In genomic region chr9:136673970-136674785, GRCh38 we compare ENCODE assay signal across 3 cellular contexts.
TF ChIP-seq lines count a peak whose summit lies in the region.

No MANE protein-coding gene starts in this region.

TF ChIP-seq in K562, 482 proteins besides CTCF, POLR2A, EP300 and RAD21 (continues in another document):
- TF ChIP-seq NR4A1 (CRISPR knock-in tag; IDR thresholded peaks at IDR 0.05) (no peak), NR4A1 (tag; IDR thresholded peaks at IDR 0.05) (no peak), TRIM28 (IDR thresholded peaks at IDR 0.05) (no peak), DIDO1 (tag; IDR thresholded peaks at IDR 0.05; ENCODE audit: low read depth) (no peak), NR3C1 (CRISPR knock-in tag; IDR thresholded peaks at IDR 0.05) (no peak), NCOA4 (IDR thresholded peaks at IDR 0.05; ENCODE audit: partially characterized antibody) (no peak), KDM5B (IDR thresholded peaks at IDR 0.05; ENCODE audit: insufficient replicate concordance, low read depth, low read length) (peak; percentile 31), HMGXB4 (CRISPR knock-in tag; IDR thresholded peaks at IDR 0.05) (peak; percentile 41; the same call in 1 of the 2 replicates), GATA2 (CRISPR knock-in tag; IDR thresholded peaks at IDR 0.05) (no peak), DEAF1 (CRISPR knock-in tag; IDR thresholded peaks at IDR 0.05) (no peak), NCOR1 (IDR thresholded peaks at IDR 0.05) (peak; percentile 39), ZBED1 (IDR thresholded peaks at IDR 0.05) (0 out of 2 replicates have a peak, but pooled peaks have one; percentile 13), THRB (CRISPR knock-in tag; conservative IDR thresholded peaks at IDR 0.05) (peak; percentile 39; the same call in 1 of the 2 replicates), HDAC1 (IDR thresholded peaks at IDR 0.05) (peak in 1 of 2 experiments; percentile 63; a peak in 1 of 4 replicates), PHB (CRISPR knock-in tag; IDR thresholded peaks at IDR 0.05) (no peak), HOXB6 (CRISPR knock-in tag; IDR thresholded peaks at IDR 0.05; ENCODE audit: borderline replicate concordance) (no peak), POLR2G (IDR thresholded peaks at IDR 0.05; ENCODE audit: low read depth, low read length) (peak; percentile 82), CBFA2T2 (conservative IDR thresholded peaks at IDR 0.05) (no peak), ZNF644 (tag; IDR thresholded peaks at IDR 0.05; ENCODE audit: low read depth) (no peak), CAMTA2 (CRISPR knock-in tag; conservative IDR thresholded peaks at IDR 0.05) (peak; percentile 24; the same call in 1 of the 2 replicates)

TF ChIP-seq in liver, 16 proteins besides CTCF, POLR2A, EP300 and RAD21:
- TF ChIP-seq JUND (IDR thresholded peaks at IDR 0.05) (no peak), MAX (IDR thresholded peaks at IDR 0.05) (peak; percentile 8), RXRA (IDR thresholded peaks at IDR 0.05) (peak in 1 of 2 donors; percentile 4), HNF4G (IDR thresholded peaks at IDR 0.05) (no peak), SP1 (IDR thresholded peaks at IDR 0.05) (peak; percentile 10), NR2F2 (IDR thresholded peaks at IDR 0.05) (peak; percentile 90), FOXA1 (IDR thresholded peaks at IDR 0.05) (no peak)

TF ChIP-seq in SK-N-SH treated with all-trans-retinoic acid at 6 μM for 48 hours, 23 proteins besides CTCF, POLR2A, EP300 and RAD21:
- TF ChIP-seq PATZ1 (CRISPR knock-in tag; IDR thresholded peaks at IDR 0.05; ENCODE audit: borderline replicate concordance) = no peak
- TF ChIP-seq CSDC2 (CRISPR knock-in tag; IDR thresholded peaks at IDR 0.05) = no peak
- no peak for TF ChIP-seq ZFP30 (CRISPR knock-in tag; IDR thresholded peaks at IDR 0.05)
- no peak for TF ChIP-seq ZNF8 (CRISPR knock-in tag; IDR thresholded peaks at IDR 0.05)
- no peak for TF ChIP-seq BACH2 (CRISPR knock-in tag; IDR thresholded peaks at IDR 0.05; ENCODE audit: borderline replicate concordance)
- no peak for TF ChIP-seq TSHZ2 (CRISPR knock-in tag; IDR thresholded peaks at IDR 0.05)
- no peak for TF ChIP-seq ZNF70 (CRISPR knock-in tag; IDR thresholded peaks at IDR 0.05)
- TF ChIP-seq RARB (CRISPR knock-in tag; IDR thresholded peaks at IDR 0.05) = no peak
- TF ChIP-seq GLIS3 (CRISPR knock-in tag; IDR thresholded peaks at IDR 0.05) = no peak
